26 cellular contexts compared by ENCODE assay signal in the genomic region with DNA sequence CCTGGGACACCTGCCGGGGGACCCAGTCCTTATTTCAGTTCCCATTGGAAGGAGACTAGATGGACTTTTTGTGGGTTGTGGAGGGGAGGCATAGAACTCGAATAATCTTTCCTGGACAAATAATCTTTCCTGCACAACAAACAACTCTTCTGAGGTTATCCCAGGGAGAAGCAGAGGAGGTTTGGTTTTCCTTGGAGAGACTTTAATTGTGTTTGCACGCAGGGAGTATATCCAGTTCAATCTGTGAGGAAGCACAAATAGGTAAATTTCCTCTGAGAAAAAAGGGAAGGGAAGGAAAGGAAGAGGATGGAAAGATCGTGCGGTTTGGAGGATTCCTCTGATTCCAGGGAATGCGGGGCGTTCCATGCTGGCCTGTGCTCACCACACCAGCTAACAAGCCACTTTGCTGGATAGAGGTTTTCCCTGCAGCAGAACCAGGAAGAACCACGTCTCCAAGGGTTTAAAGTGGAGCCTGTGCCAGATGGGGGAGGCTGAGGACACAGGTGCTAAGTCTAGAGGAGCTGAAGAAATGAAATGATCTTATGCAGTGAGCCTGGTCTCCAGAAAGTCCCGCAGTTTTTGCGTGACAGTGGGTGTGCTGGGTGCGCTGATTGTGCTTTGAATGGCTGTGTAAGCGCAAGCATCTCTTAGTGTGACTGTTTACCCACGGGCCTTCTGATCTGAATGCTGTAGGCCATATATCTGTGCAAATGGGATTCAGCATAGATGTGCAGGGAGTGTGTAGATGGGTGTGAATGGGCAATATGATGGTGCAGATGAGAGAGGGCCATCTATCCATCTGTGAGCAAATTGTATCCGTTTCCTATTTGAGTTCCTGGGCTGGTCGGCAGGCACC. TPM values are rescaled to one million over a fixed set of nuclear protein-coding genes. Genes with fewer than 3 reads are reported as not detected.
DNase-seq lines count a peak whose midpoint lies in the region; ATAC-seq and TF ChIP-seq lines count a peak whose summit lies in the region.
"Had no signal": no experiment of that assay in that cellular context is flagged by ENCODE, and none has a peak within 500 bp of the region (broad histone marks: within the 10 kb centered on the region; RNA-seq: fewer than 3 reads in every experiment).

No MANE protein-coding gene starts in this region.

- 17 to 25% methylated on average over 5 to 14 of the region's 15 CpGs for WGBS in endodermal cell (ENCODE audit: insufficient coverage in 1 of 2, insufficient read length in 1 of 2), 2 experiments

- TF ChIP-seq CTCF in endodermal cell (conservative IDR thresholded peaks at IDR 0.05) (no peak), neural crest cell (conservative IDR thresholded peaks at IDR 0.05) (no peak)
- TF ChIP-seq CTCF in activated CD8-positive, alpha-beta T cell treated with anti-CD3 and anti-CD28 coated beads for 36 hours (IDR thresholded peaks at IDR 0.05) = no peak

- peaks cover 51% of the 10 kb centered on the region for H3K4me1 Mint-ChIP-seq in endodermal cell
- H3K4me1 Mint-ChIP-seq in neural crest cell = peaks cover 59% of the 10 kb centered on the region
- H3K4me1 Mint-ChIP-seq in activated CD8-positive, alpha-beta T cell treated with anti-CD3 and anti-CD28 coated beads for 36 hours (ENCODE audit: low read depth) = peaks cover 19% of the 10 kb centered on the region
- peaks cover 10% of the 10 kb centered on the region for H3K4me1 Mint-ChIP-seq in activated CD4-positive, alpha-beta T cell treated with anti-CD3 and anti-CD28 coated beads, Interleukin-2, amount 10 ng/mL, durations not matched to agents 24 days and 14 days
- H3K4me1 Mint-ChIP-seq: IgD-negative memory B cell had no signal

- H3K4me3 ChIP-seq in HUES6 (ENCODE audit: low read depth, low read length) = peak overlapping the region; percentile 57; the same call in 1 of the 2 replicates
- H3K4me3 ChIP-seq in endodermal cell (ENCODE audit: low read length) = no peak overlapping the region
- H3K4me3 ChIP-seq: BLaER1, GM12878 had no signal

- TF ChIP-seq POLR2A in erythroblast (IDR thresholded peaks at IDR 0.05; ENCODE audit: low read length) = no peak

- DNase-seq in endodermal cell (peak; percentile 48), neural crest cell (ENCODE audit: low read depth, low spot score) (no peak), erythroblast (lab: John Stamatoyannopoulos, UW) (no peak), islet precursor cell (no peak)
- no peak for DNase-seq in activated CD8-positive, alpha-beta T cell treated with anti-CD3 and anti-CD28 coated beads for 36 hours
- no peak for DNase-seq in activated CD4-positive, alpha-beta T cell treated with anti-CD3 and anti-CD28 coated beads, Interleukin-2, amount 10 ng/mL, durations not matched to agents 24 days and 14 days
- DNase-seq: ACHN; CD4-positive, alpha-beta T cell; COR-L47; DMS79; GOT3; Karpas-422; MV-4-11; NCI-H1105 treated with DMSO at 0.1 percent for 48 hours; NCI-H2029 treated with DMSO at 0.1 percent for 48 hours; NCI-H2171; NCI-H345; NCI-H774; NK-92 treated with Interleukin-12 subunit alpha and Interleukin-12 subunit beta, amount 100 ng/mL, for 24 hours; SIG-M5 had no signal

- H3K4me3 Mint-ChIP-seq in endodermal cell = no peak overlapping the region
- peak overlapping the region; percentile 48 for H3K4me3 Mint-ChIP-seq in neural crest cell
- H3K4me3 Mint-ChIP-seq in activated CD8-positive, alpha-beta T cell treated with anti-CD3 and anti-CD28 coated beads for 36 hours = no peak overlapping the region
- no peak overlapping the region for H3K4me3 Mint-ChIP-seq in activated CD4-positive, alpha-beta T cell treated with anti-CD3 and anti-CD28 coated beads, Interleukin-2, amount 10 ng/mL, durations not matched to agents 24 days and 14 days
- H3K4me3 Mint-ChIP-seq: CD4-positive, alpha-beta T cell had no signal

- H3K27me3 Mint-ChIP-seq in endodermal cell (ENCODE audit: insufficient read depth) (peaks cover 95% of the 10 kb centered on the region), neural crest cell (ENCODE audit: low read depth) (peaks cover 100% of the 10 kb centered on the region)
- H3K27me3 Mint-ChIP-seq in activated CD8-positive, alpha-beta T cell treated with anti-CD3 and anti-CD28 coated beads for 36 hours = peaks cover 87% of the 10 kb centered on the region
- H3K27me3 Mint-ChIP-seq in activated CD4-positive, alpha-beta T cell treated with anti-CD3 and anti-CD28 coated beads, Interleukin-2, amount 10 ng/mL, durations not matched to agents 24 days and 14 days = peaks cover 90% of the 10 kb centered on the region

- H3K9ac ChIP-seq in HUES6 (ENCODE audit: low read length) = no peak overlapping the region
- no peak overlapping the region for H3K9ac ChIP-seq in endodermal cell (ENCODE audit: extremely low read depth, low read length, poor library complexity, severe bottlenecking)
- H3K9ac ChIP-seq: BLaER1 had no signal

- H3K27ac ChIP-seq in HUES6 (ENCODE audit: low read depth, low read length) = no peak overlapping the region
- no peak overlapping the region for H3K27ac ChIP-seq in endodermal cell (ENCODE audit: low read depth, low read length)
- H3K27ac ChIP-seq: BLaER1 had no signal

- H3K4me1 ChIP-seq in HUES6 (ENCODE audit: control insufficient read depth, insufficient read depth, low read length) = peaks cover 49% of the 10 kb centered on the region
- peaks cover 11% of the 10 kb centered on the region for H3K4me1 ChIP-seq in endodermal cell (ENCODE audit: control insufficient read depth, insufficient read depth, low read length)
- H3K4me1 ChIP-seq: BLaER1 had no signal

- CTCF ChIA-PET in activated CD8-positive, alpha-beta T cell treated with anti-CD3 and anti-CD28 coated beads for 36 hours (lab: Charles Lee) = interaction anchor here (1.7 kb wide), 1 partner anchor 25 kb away, joined by 5 read pairs; no protein-coding TSS in a partner anchor

- H3K36me3 ChIP-seq in HUES6 (ENCODE audit: control insufficient read depth, insufficient read depth, low read length) (no peaks in the 10 kb centered on the region), endodermal cell (ENCODE audit: control insufficient read depth, insufficient read depth, low read length) (no peaks in the 10 kb centered on the region)
- H3K36me3 ChIP-seq: BLaER1 had no signal

- H3K9me3 Mint-ChIP-seq in endodermal cell (no peaks in the 10 kb centered on the region), neural crest cell (no peaks in the 10 kb centered on the region)
- H3K9me3 Mint-ChIP-seq in activated CD8-positive, alpha-beta T cell treated with anti-CD3 and anti-CD28 coated beads for 36 hours = no peaks in the 10 kb centered on the region
- peaks cover 4% of the 10 kb centered on the region for H3K9me3 Mint-ChIP-seq in activated CD4-positive, alpha-beta T cell treated with anti-CD3 and anti-CD28 coated beads, Interleukin-2, amount 10 ng/mL, durations not matched to agents 24 days and 14 days
- H3K9me3 Mint-ChIP-seq: CD4-positive, alpha-beta T cell had no signal

- intact Hi-C loops in activated CD8-positive, alpha-beta T cell treated with anti-CD3 and anti-CD28 coated beads for 36 hours (cut with micrococcal nuclease) = no loop called here
- intact Hi-C loops in activated CD4-positive, alpha-beta T cell treated with anti-CD3 and anti-CD28 coated beads, Interleukin-2, amount 10 ng/mL, durations not matched to agents 24 days and 14 days (cut with micrococcal nuclease) = no loop called here

- H3K27me3 ChIP-seq in HUES6 (ENCODE audit: control insufficient read depth, insufficient read depth, low read length) (peaks cover 100% of the 10 kb centered on the region), endodermal cell (ENCODE audit: control insufficient read depth, insufficient read depth, low read length, poor library complexity, severe bottlenecking) (peaks cover 92% of the 10 kb centered on the region)

- no peak for ATAC-seq in activated CD8-positive, alpha-beta T cell treated with anti-CD3 and anti-CD28 coated beads for 36 hours
- ATAC-seq: GM12878, Panc1 had no signal

- POLR2A ChIA-PET in activated CD8-positive, alpha-beta T cell treated with anti-CD3 and anti-CD28 coated beads for 36 hours (lab: Charles Lee) = no interaction called here

- H3K27ac Mint-ChIP-seq in endodermal cell (no peak overlapping the region), neural crest cell (ENCODE audit: unreplicated experiment) (no peak overlapping the region)
- no peak overlapping the region for H3K27ac Mint-ChIP-seq in activated CD8-positive, alpha-beta T cell treated with anti-CD3 and anti-CD28 coated beads for 36 hours
- no peak overlapping the region for H3K27ac Mint-ChIP-seq in activated CD4-positive, alpha-beta T cell treated with anti-CD3 and anti-CD28 coated beads, Interleukin-2, amount 10 ng/mL, durations not matched to agents 24 days and 14 days
- H3K27ac Mint-ChIP-seq: CD4-positive, alpha-beta T cell had no signal

- H3K9me3 ChIP-seq in HUES6 (ENCODE audit: control insufficient read depth, insufficient read depth, low read depth, low read length) = no peaks in the 10 kb centered on the region
- H3K9me3 ChIP-seq in endodermal cell (ENCODE audit: control insufficient read depth, low read length) = no peaks in the 10 kb centered on the region
- H3K9me3 ChIP-seq: BLaER1 had no signal

- H3K36me3 Mint-ChIP-seq in endodermal cell (ENCODE audit: low read depth) (no peaks in the 10 kb centered on the region), neural crest cell (ENCODE audit: low read depth) (peaks cover 5% of the 10 kb centered on the region)
- H3K36me3 Mint-ChIP-seq in activated CD8-positive, alpha-beta T cell treated with anti-CD3 and anti-CD28 coated beads for 36 hours (ENCODE audit: low read depth) = no peaks in the 10 kb centered on the region
- peaks cover 17% of the 10 kb centered on the region for H3K36me3 Mint-ChIP-seq in activated CD4-positive, alpha-beta T cell treated with anti-CD3 and anti-CD28 coated beads, Interleukin-2, amount 10 ng/mL, durations not matched to agents 24 days and 14 days (ENCODE audit: low read depth)

RNA-seq across cellular contexts. Expression of a gene that starts 7.5 kb away (rescaled TPM):
- total RNA-seq in endodermal cell (1 to 10 TPM; 2.2 to 2.4 TPM), neural crest cell (10.2 and 10.9 TPM in 2 replicates)
- polyA plus RNA-seq in endodermal cell (2013, experiment 1 of 2) = 13.1 TPM
- 12.1 TPM for polyA plus RNA-seq in endodermal cell (2013, experiment 2 of 2)
- not detected for total RNA-seq in activated CD8-positive, alpha-beta T cell treated with anti-CD3 and anti-CD28 coated beads for 36 hours
- not detected in 2 replicates for total RNA-seq in activated CD4-positive, alpha-beta T cell treated with anti-CD3 and anti-CD28 coated beads, Interleukin-2, amount 10 ng/mL, durations not matched to agents 24 days and 14 days
- total RNA-seq: CD4-positive, alpha-beta T cell; GM12878; M059J had no signal
- polyA plus RNA-seq: GM12878, IgD-negative memory B cell had no signal
